ENCODE assay signal across 11 cellular contexts in the genomic region with DNA sequence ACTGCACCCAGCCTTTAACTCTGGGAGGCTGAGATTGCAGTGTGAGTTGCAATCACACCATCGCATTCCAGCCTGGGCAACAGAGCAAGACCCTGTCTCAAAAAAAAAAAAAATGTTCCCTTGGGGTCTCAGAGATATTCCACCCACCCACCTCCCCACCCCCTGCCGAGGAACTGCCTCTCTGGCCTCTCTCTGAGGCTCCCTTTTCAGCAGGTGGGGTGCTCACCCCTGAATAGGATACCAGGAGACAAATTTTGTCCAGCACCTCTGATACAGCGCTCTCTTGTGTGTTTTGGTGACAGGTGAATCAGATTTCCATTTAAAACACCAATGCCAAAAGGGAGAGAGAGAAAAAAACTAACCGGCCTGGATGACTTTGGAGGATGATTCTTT.
DNase-seq lines count a peak whose midpoint lies in the region; ATAC-seq and TF ChIP-seq lines count a peak whose summit lies in the region.
"Had no signal": no experiment of that assay in that cellular context is flagged by ENCODE, and none has a peak within 500 bp of the region (broad histone marks: within the 10 kb centered on the region; RNA-seq: fewer than 3 reads in every experiment).

No MANE protein-coding gene starts in this region.

- H3K9me3 Mint-ChIP-seq in activated T-cell treated with anti-CD3 and anti-CD28 coated beads, Interleukin-2, amount 50 U/mL, for 72 hours: peaks cover 0 to 2% of the 10 kb centered on the region in 2 donors
- peaks cover 11% of the 10 kb centered on the region for H3K9me3 Mint-ChIP-seq in activated T-cell treated with anti-CD3 and anti-CD28 coated beads, Interleukin-2, amount 50 U/mL, for 4 hours
- H3K9me3 Mint-ChIP-seq: activated naive CD4-positive, alpha-beta T cell treated with anti-CD3 and anti-CD28 coated beads, Interleukin-2, amount 50 U/mL, for 24 hours had no signal

- peak overlapping the region; percentile 58 to 64 for H3K4me3 Mint-ChIP-seq in activated T-cell treated with anti-CD3 and anti-CD28 coated beads, Interleukin-2, amount 50 U/mL, for 72 hours
- no peak overlapping the region for H3K4me3 Mint-ChIP-seq in activated T-cell treated with anti-CD3 and anti-CD28 coated beads, Interleukin-2, amount 50 U/mL, for 4 hours
- H3K4me3 Mint-ChIP-seq: activated naive CD4-positive, alpha-beta T cell treated with anti-CD3 and anti-CD28 coated beads, Interleukin-2, amount 50 U/mL, for 24 hours had no signal

- H3K27ac Mint-ChIP-seq in activated T-cell treated with anti-CD3 and anti-CD28 coated beads, Interleukin-2, amount 50 U/mL, for 72 hours: peak overlapping the region; percentile 20
- H3K27ac Mint-ChIP-seq: activated naive CD4-positive, alpha-beta T cell treated with anti-CD3 and anti-CD28 coated beads, Interleukin-2, amount 50 U/mL, for 24 hours had no signal

- H3K27me3 Mint-ChIP-seq in activated T-cell treated with anti-CD3 and anti-CD28 coated beads, Interleukin-2, amount 50 U/mL, for 72 hours (ENCODE audit: low read depth): no peaks in the 10 kb centered on the region
- H3K27me3 Mint-ChIP-seq in activated T-cell treated with anti-CD3 and anti-CD28 coated beads, Interleukin-2, amount 50 U/mL, for 4 hours (ENCODE audit: low read depth): no peaks in the 10 kb centered on the region
- H3K27me3 Mint-ChIP-seq: activated naive CD4-positive, alpha-beta T cell treated with anti-CD3 and anti-CD28 coated beads, Interleukin-2, amount 50 U/mL, for 24 hours had no signal

- no peak for DNase-seq in activated T-cell treated with anti-CD3 and anti-CD28 coated beads, Interleukin-2, amount 50 U/mL, for 72 hours
- DNase-seq in activated T-cell treated with anti-CD3 and anti-CD28 coated beads, Interleukin-2, amount 50 U/mL, for 4 hours: no peak
- no peak for DNase-seq in esophagus squamous epithelium (lab: John Stamatoyannopoulos, UW)
- no peak for DNase-seq in nucleus accumbens (lab: John Stamatoyannopoulos, UW)
- no peak for DNase-seq in effector CD8-positive, alpha-beta T cell (lab: John Stamatoyannopoulos, UW)
- DNase-seq: NCI-H1694 treated with DMSO at 0.1 percent for 48 hours had no signal

- peaks cover 5 to 6% of the 10 kb centered on the region in 2 donors for H3K36me3 Mint-ChIP-seq in activated T-cell treated with anti-CD3 and anti-CD28 coated beads, Interleukin-2, amount 50 U/mL, for 72 hours (ENCODE audit: insufficient read depth in 2 of 2)
- peaks cover 3% of the 10 kb centered on the region for H3K36me3 Mint-ChIP-seq in activated T-cell treated with anti-CD3 and anti-CD28 coated beads, Interleukin-2, amount 50 U/mL, for 4 hours (ENCODE audit: insufficient read depth)

- intact Hi-C loops in esophagus squamous epithelium (cut with DNase I): no loop called here

- 33 to 43% methylated on average over 2 to 3 of the region's 4 CpGs for WGBS in esophagus squamous epithelium, 2 donors
- 93% methylated on average over 4 of the region's 4 CpGs for WGBS in thymus

- H3K36me3 ChIP-seq in esophagus squamous epithelium: no peaks in the 10 kb centered on the region
- H3K36me3 ChIP-seq in thymus (ENCODE audit: control insufficient read depth, insufficient read depth): no peaks in the 10 kb centered on the region

- no peaks in the 10 kb centered on the region for H3K9me3 ChIP-seq in esophagus squamous epithelium
- H3K9me3 ChIP-seq in thymus (ENCODE audit: control insufficient read depth): no peaks in the 10 kb centered on the region

- TF ChIP-seq POLR2A in esophagus squamous epithelium (IDR thresholded peaks at IDR 0.05): no peak

- peak overlapping the region in 2 of 4 donors; percentile 17 to 36 for H3K4me3 ChIP-seq in esophagus squamous epithelium
- no peak overlapping the region for H3K4me3 ChIP-seq in thymus (ENCODE audit: low read length)
- H3K4me3 ChIP-seq: SK-N-MC had no signal

- H3K27ac ChIP-seq in esophagus squamous epithelium: peak overlapping the region; percentile 39 to 78 (median 54)
- peak overlapping the region; percentile 42 for H3K27ac ChIP-seq in thymus (ENCODE audit: low read depth)
- H3K27ac ChIP-seq: SK-N-MC had no signal

- TF ChIP-seq CTCF in esophagus squamous epithelium (IDR thresholded peaks at IDR 0.05): no peak

- H3K27me3 ChIP-seq in esophagus squamous epithelium (no peaks in the 10 kb centered on the region), thymus (ENCODE audit: control insufficient read depth, insufficient read depth) (no peaks in the 10 kb centered on the region)

- peak in 1 of 2 donors; percentile 49 for ATAC-seq in activated T-cell treated with anti-CD3 and anti-CD28 coated beads, Interleukin-2, amount 50 U/mL, for 72 hours (replicated peaks in 1 of 2)
- no peak for ATAC-seq in activated T-cell treated with anti-CD3 and anti-CD28 coated beads, Interleukin-2, amount 50 U/mL, for 4 hours
- ATAC-seq in HG03520 (IDR thresholded peaks at IDR 0.05; ENCODE audit: unreplicated experiment) (peak; percentile 13), HG03469 (IDR thresholded peaks at IDR 0.05; ENCODE audit: unreplicated experiment) (no peak)

- peaks cover 0 to 25% (median 10%) of the 10 kb centered on the region in 3 donors for H3K4me1 ChIP-seq in esophagus squamous epithelium
- no peaks in the 10 kb centered on the region for H3K4me1 ChIP-seq in thymus (ENCODE audit: control insufficient read depth, insufficient read depth, low read length)

- H3K4me1 Mint-ChIP-seq in activated T-cell treated with anti-CD3 and anti-CD28 coated beads, Interleukin-2, amount 50 U/mL, for 72 hours (ENCODE audit: low read depth): peaks cover 35% of the 10 kb centered on the region
- peaks cover 24% of the 10 kb centered on the region for H3K4me1 Mint-ChIP-seq in activated T-cell treated with anti-CD3 and anti-CD28 coated beads, Interleukin-2, amount 50 U/mL, for 4 hours (ENCODE audit: low read depth)
